9 cellular contexts compared by ENCODE assay signal in genomic region chr22:49975543-49976389, GRCh38. TPM values are rescaled to one million over a fixed set of nuclear protein-coding genes. Genes with fewer than 3 reads are reported as not detected.
DNase-seq lines count a peak whose midpoint lies in the region; ATAC-seq, FAIRE-seq and TF ChIP-seq lines count a peak whose summit lies in the region.
"Had no signal": no experiment of that assay in that cellular context is flagged by ENCODE, and none has a peak within 500 bp of the region (broad histone marks: within the 10 kb centered on the region; RNA-seq: fewer than 3 reads in every experiment).

No MANE protein-coding gene starts in this region.

- H3K4me2 ChIP-seq in H1 (ENCODE audit: insufficient read depth in 1 of 2, low read depth in 2 of 2, low read length in 2 of 2): no peak overlapping the region

- H3K27ac Mint-ChIP-seq in T-helper 2 cell treated with Interferon-gamma antibody and Interleukin-4, amounts not matched to agents 5 μg/mL and 100 μg/mL, for 36 hours: peak overlapping the region; percentile 77

- H3K4me1 ChIP-seq in H1 (replicated peaks in 1 of 4; ENCODE audit: control insufficient read depth in 3 of 4, insufficient read depth in 4 of 4, low read length in 3 of 4): peaks cover 0 to 9% (median 3%) of the 10 kb centered on the region in 4 experiments; a peak in 3 of 7 replicates
- H3K4me1 ChIP-seq: SJCRH30 had no signal

- TF ChIP-seq POLR2A in H1 (IDR thresholded peaks at IDR 0.05; ENCODE audit: control extremely low read depth in 1 of 2, low read depth in 2 of 2, low read length in 2 of 2): no peak

- peaks cover 6% of the 10 kb centered on the region for H3K79me1 ChIP-seq in H1 (ENCODE audit: low read depth, low read length)

- DNase-seq in GM10248 (ENCODE audit: extremely low spot score): peak; percentile 77
- peak; percentile 71 for DNase-seq in T-helper 2 cell treated with Interferon-gamma antibody and Interleukin-4, amounts not matched to agents 5 μg/mL and 100 μg/mL, for 36 hours (ENCODE audit: low spot score)
- peak in 1 of 2 experiments; percentile 54 for DNase-seq in H1 (ENCODE audit: low read depth in 1 of 2, low spot score in 2 of 2)
- no peak for DNase-seq in NCI-H82 (lab: John Stamatoyannopoulos, UW)
- DNase-seq in kidney glomerular epithelial cell (lab: John Stamatoyannopoulos, UW): no peak
- DNase-seq in NCI-H1436 (lab: John Stamatoyannopoulos, UW): no peak

- peaks cover 6% of the 10 kb centered on the region for H3K36me3 Mint-ChIP-seq in T-helper 2 cell treated with Interferon-gamma antibody and Interleukin-4, amounts not matched to agents 5 μg/mL and 100 μg/mL, for 36 hours (ENCODE audit: low read depth)

- CTCF ChIA-PET in GM10248 (lab: Yijun Ruan, JAX) (interaction anchor here (1.2 to 3.3 kb wide), 3 partner anchors 17 to 55 kb away, joined by 3 to 9 read pairs (median 9); no protein-coding TSS in a partner anchor), H1 (lab: Charles Lee; ENCODE audit: partially characterized antibody) (interaction anchor here (0.8 to 1.8 kb wide), 4 partner anchors 19 to 42 kb away, joined by 3 to 13 read pairs (median 4); no protein-coding TSS in a partner anchor)

- WGBS in H1 (ENCODE audit: extremely low coverage in 1 of 2, insufficient coverage in 1 of 2, insufficient read length in 1 of 2, insufficient replicate concordance in 2 of 2, low coverage in 1 of 2, low lambda C conversion rate in 2 of 2, missing lambda C conversion rate in 1 of 2), 2 experiments: 67% methylated on average over 14 of the region's 17 CpGs; no CpG with 5 or more reads in 1 of the 2 experiments

- POLR2A ChIA-PET in GM10248 (lab: Yijun Ruan, JAX): no interaction called here
- POLR2A ChIA-PET in H1 (lab: Charles Lee; ENCODE audit: partially characterized antibody): no interaction called here

- H3K14ac ChIP-seq in H1 (ENCODE audit: insufficient read length): no peak overlapping the region

- H2BK20ac ChIP-seq in H1 (ENCODE audit: low read length): no peak overlapping the region

- no peaks in the 10 kb centered on the region for H3K27me3 Mint-ChIP-seq in T-helper 2 cell treated with Interferon-gamma antibody and Interleukin-4, amounts not matched to agents 5 μg/mL and 100 μg/mL, for 36 hours (ENCODE audit: low read depth)

- ATAC-seq in esophagus mucosa: no peak

- H2BK120ac ChIP-seq in H1 (replicated peaks; ENCODE audit: low read depth, low read length): no peak overlapping the region

- H3K18ac ChIP-seq in H1 (ENCODE audit: extremely low read depth, low read length): no peak overlapping the region

- TF ChIP-seq EP300 in H1 (IDR thresholded peaks at IDR 0.05; ENCODE audit: borderline replicate concordance in 1 of 2, low read depth in 2 of 2, low read length in 2 of 2): no peak

- peak overlapping the region; percentile 29 for H3K4me3 Mint-ChIP-seq in T-helper 2 cell treated with Interferon-gamma antibody and Interleukin-4, amounts not matched to agents 5 μg/mL and 100 μg/mL, for 36 hours

- H3K23ac ChIP-seq in H1 (ENCODE audit: insufficient read length): no peak overlapping the region

- TF ChIP-seq RAD21 in H1 (IDR thresholded peaks at IDR 0.05 in 1 of 2, conservative IDR thresholded peaks at IDR 0.05 in 1 of 2; ENCODE audit: low read depth in 2 of 2, low read length in 2 of 2): no peak

- H3K56ac ChIP-seq in H1 (replicated peaks; ENCODE audit: insufficient read length, low read depth, low read length): peak overlapping the region; percentile 100

- peaks cover 10% of the 10 kb centered on the region for H3K9me3 Mint-ChIP-seq in T-helper 2 cell treated with Interferon-gamma antibody and Interleukin-4, amounts not matched to agents 5 μg/mL and 100 μg/mL, for 36 hours

- no peak overlapping the region for H4K5ac ChIP-seq in H1 (ENCODE audit: insufficient read length, low read depth, low read length)

- H3K27ac ChIP-seq in H1 (ENCODE audit: low read depth, low read length) (no peak overlapping the region), skin epidermis (peak overlapping the region in 15 of 21 experiments; percentile 3 to 80 (median 54))
- H3K27ac ChIP-seq: SJCRH30 had no signal

- H3K4me1 Mint-ChIP-seq in T-helper 2 cell treated with Interferon-gamma antibody and Interleukin-4, amounts not matched to agents 5 μg/mL and 100 μg/mL, for 36 hours (ENCODE audit: low read depth): peaks cover 15% of the 10 kb centered on the region

- peaks cover 6 to 26% (median 22%) of the 10 kb centered on the region in 4 experiments for H3K27me3 ChIP-seq in H1 (replicated peaks in 1 of 4; ENCODE audit: control insufficient read depth in 3 of 4, extremely low read depth in 1 of 4, insufficient read depth in 3 of 4, low read length in 3 of 4)
- H3K27me3 ChIP-seq: SJCRH30 had no signal

- no peak overlapping the region; the same call in 1 of the 2 replicates for H2BK15ac ChIP-seq in H1 (ENCODE audit: low read length)

- no peak overlapping the region for H2AFZ ChIP-seq in H1 (ENCODE audit: low read length)

- FAIRE-seq in H1 (lab: Jason Lieb, UNC): no peak

- peak overlapping the region; percentile 51 for H2BK12ac ChIP-seq in H1 (ENCODE audit: low read depth, low read length)

- H3K79me2 ChIP-seq in H1 (ENCODE audit: control insufficient read depth in 1 of 2, insufficient read depth in 2 of 2, low read length in 2 of 2): no peaks in the 10 kb centered on the region

- H4K8ac ChIP-seq in H1 (ENCODE audit: extremely low read depth, insufficient read depth, low read length): no peak overlapping the region

- peak overlapping the region; percentile 85 for H4K91ac ChIP-seq in H1 (replicated peaks; ENCODE audit: insufficient read length, low read length)

- H2AK5ac ChIP-seq in H1 (ENCODE audit: low read depth, low read length): peak overlapping the region; percentile 47; the same call in 1 of the 2 replicates

- TF ChIP-seq CTCF in GM10248 (IDR thresholded peaks at IDR 0.05; ENCODE audit: control extremely low read depth, extremely low read depth, low read depth, missing control alignments) (no peak), H1 (IDR thresholded peaks at IDR 0.05; ENCODE audit: control extremely low read depth in 1 of 3, insufficient read depth in 1 of 3, low read depth in 1 of 3, low read length in 3 of 3) (no peak)

- peaks cover 0 to 15% of the 10 kb centered on the region in 2 experiments for H4K20me1 ChIP-seq in H1 (replicated peaks in 1 of 2; ENCODE audit: control insufficient read depth in 1 of 2, insufficient read depth in 2 of 2, low read length in 2 of 2)

- no peaks in the 10 kb centered on the region; a peak in 1 of 8 replicates for H3K36me3 ChIP-seq in H1 (ENCODE audit: control insufficient read depth in 2 of 4, insufficient read depth in 4 of 4, low read length in 3 of 4)
- H3K36me3 ChIP-seq: SJCRH30 had no signal

- no peak overlapping the region for H3K4ac ChIP-seq in H1 (replicated peaks; ENCODE audit: insufficient read length, low read depth, low read length)

- no peak overlapping the region for H2BK5ac ChIP-seq in H1 (ENCODE audit: low read depth, low read length)

- no peak overlapping the region for H3K9ac ChIP-seq in H1 (replicated peaks in 1 of 4; ENCODE audit: extremely low read depth in 1 of 4, low read depth in 3 of 4, low read length in 3 of 4)

- no peaks in the 10 kb centered on the region for H3K9me3 ChIP-seq in H1 (ENCODE audit: insufficient read depth in 2 of 2, low read depth in 1 of 2, low read length in 1 of 2)

- H3K4me3 ChIP-seq in H1 (ENCODE audit: extremely low read depth in 1 of 4, insufficient read depth in 2 of 4, low read depth in 3 of 4, low read length in 4 of 4): no peak overlapping the region
- H3K4me3 ChIP-seq in skin epidermis: no peak overlapping the region
- H3K4me3 ChIP-seq: SJCRH30 had no signal

- peaks cover 24% of the 10 kb centered on the region for H3K23me2 ChIP-seq in H1 (ENCODE audit: low read depth, low read length)

RNA-seq across cellular contexts. Expression of gene PIM3, which starts 15.2 kb away (rescaled TPM):
- total RNA-seq in H1 (2021; fragmentation: NEBNext Ultra II Directional; extraction: Animal tissue kit (Norgen Biotek cat#: 25700)): 30.0 and 31.2 TPM in 2 replicates
- 22.6 and 40.2 TPM in 2 replicates for polyA plus RNA-seq in H1 (2011; rRNA removed)
- 20.5 TPM for polyA plus RNA-seq in H1 (2011; cell fraction: cytosol; rRNA removed)
- polyA plus RNA-seq in H1 (2011; cell fraction: nucleus; rRNA removed): 43.4 TPM
- polyA plus RNA-seq in H1 (2012, experiment 1 of 2): 16.0 to 28.8 TPM (median 24.5 TPM) in 4 replicates
- polyA plus RNA-seq in H1 (2012, experiment 2 of 2): 23.8 TPM
- 20.9 TPM for polyA plus RNA-seq in H1 (2013, experiment 1 of 2)
- 21.1 TPM for polyA plus RNA-seq in H1 (2013, experiment 2 of 2)
- 3.8 and 3.9 TPM in 2 replicates for polyA minus RNA-seq in H1 (2011; rRNA and poly(A)+ RNA removed)
- 17.7 TPM for polyA minus RNA-seq in H1 (2011; cell fraction: cytosol; rRNA and poly(A)+ RNA removed)
- polyA minus RNA-seq in H1 (2011; cell fraction: nucleus; rRNA and poly(A)+ RNA removed): 20.5 TPM
- 50.5 TPM for total RNA-seq in esophagus mucosa

RNA-seq across cellular contexts. Expression of gene IL17REL, which starts 36.8 kb away (rescaled TPM):
- 0.08 and 0.20 TPM in 2 replicates for total RNA-seq in H1 (2021; fragmentation: NEBNext Ultra II Directional; extraction: Animal tissue kit (Norgen Biotek cat#: 25700))
- 0.15 and 0.17 TPM in 2 replicates for polyA plus RNA-seq in H1 (2011; rRNA removed)
- 0.18 TPM for polyA plus RNA-seq in H1 (2011; cell fraction: cytosol; rRNA removed)
- polyA plus RNA-seq in H1 (2011; cell fraction: nucleus; rRNA removed): 0.63 TPM
- 0.10 to 0.20 TPM (median 0.13 TPM) in 4 replicates for polyA plus RNA-seq in H1 (2012, experiment 1 of 2)
- polyA plus RNA-seq in H1 (2012, experiment 2 of 2): not detected
- 0.04 TPM for polyA plus RNA-seq in H1 (2013, experiment 1 of 2)
- 0.02 TPM for polyA plus RNA-seq in H1 (2013, experiment 2 of 2)
- polyA minus RNA-seq in H1 (2011; rRNA and poly(A)+ RNA removed): 0.06 and 0.12 TPM in 2 replicates
- polyA minus RNA-seq in H1 (2011; cell fraction: cytosol; rRNA and poly(A)+ RNA removed): 0.29 TPM
- polyA minus RNA-seq in H1 (2011; cell fraction: nucleus; rRNA and poly(A)+ RNA removed): 0.90 TPM
- not detected for total RNA-seq in esophagus mucosa
- total RNA-seq: SJCRH30 had no signal

RNA-seq across cellular contexts. Expression of gene CRELD2, which starts 57.3 kb away (rescaled TPM):
- total RNA-seq in H1 (2021; fragmentation: NEBNext Ultra II Directional; extraction: Animal tissue kit (Norgen Biotek cat#: 25700)): 36.6 and 39.4 TPM in 2 replicates
- polyA plus RNA-seq in H1 (2011; rRNA removed): 24.5 and 34.3 TPM in 2 replicates
- 35.6 TPM for polyA plus RNA-seq in H1 (2011; cell fraction: cytosol; rRNA removed)
- 52.5 TPM for polyA plus RNA-seq in H1 (2011; cell fraction: nucleus; rRNA removed)
- polyA plus RNA-seq in H1 (2012, experiment 1 of 2): 19.3 to 35.8 TPM (median 34.6 TPM) in 4 replicates
- polyA plus RNA-seq in H1 (2012, experiment 2 of 2): 23.7 TPM
- polyA plus RNA-seq in H1 (2013, experiment 1 of 2): 24.9 TPM
- polyA plus RNA-seq in H1 (2013, experiment 2 of 2): 26.3 TPM
- polyA minus RNA-seq in H1 (2011; rRNA and poly(A)+ RNA removed): 6.1 and 8.2 TPM in 2 replicates
- 8.7 TPM for polyA minus RNA-seq in H1 (2011; cell fraction: cytosol; rRNA and poly(A)+ RNA removed)
- 8.0 TPM for polyA minus RNA-seq in H1 (2011; cell fraction: nucleus; rRNA and poly(A)+ RNA removed)
- 25.5 TPM for total RNA-seq in esophagus mucosa

RNA-seq across cellular contexts. Expression of gene ALG12, which starts 57.5 kb away (rescaled TPM):
- 22.5 and 25.0 TPM in 2 replicates for total RNA-seq in H1 (2021; fragmentation: NEBNext Ultra II Directional; extraction: Animal tissue kit (Norgen Biotek cat#: 25700))
- polyA plus RNA-seq in H1 (2011; rRNA removed): 13.4 and 24.1 TPM in 2 replicates
- polyA plus RNA-seq in H1 (2011; cell fraction: cytosol; rRNA removed): 16.1 TPM
- polyA plus RNA-seq in H1 (2011; cell fraction: nucleus; rRNA removed): 28.5 TPM
- polyA plus RNA-seq in H1 (2012, experiment 1 of 2): 14.6 to 25.7 TPM (median 22.3 TPM) in 4 replicates
- polyA plus RNA-seq in H1 (2012, experiment 2 of 2): 19.9 TPM
- 23.8 TPM for polyA plus RNA-seq in H1 (2013, experiment 1 of 2)
- 25.7 TPM for polyA plus RNA-seq in H1 (2013, experiment 2 of 2)
- polyA minus RNA-seq in H1 (2011; rRNA and poly(A)+ RNA removed): 20.3 and 23.2 TPM in 2 replicates
- polyA minus RNA-seq in H1 (2011; cell fraction: cytosol; rRNA and poly(A)+ RNA removed): 11.2 TPM
- 7.9 TPM for polyA minus RNA-seq in H1 (2011; cell fraction: nucleus; rRNA and poly(A)+ RNA removed)
- 10.1 TPM for total RNA-seq in esophagus mucosa

Comparison
In these comparisons a context has a peak if more than half of its experiments do, and no peak if none do; other contexts are left out.
1. DNase-seq: peak in GM10248 (single experiment) and T-helper 2 cell treated with Interferon-gamma antibody and Interleukin-4, amounts not matched to agents 5 μg/mL and 100 μg/mL, for 36 hours (single experiment); none in NCI-H82 (single experiment), kidney glomerular epithelial cell (single experiment) and NCI-H1436 (single experiment).